9 cellular contexts compared by ENCODE assay signal in genomic region chr1:8014381-8014988, GRCh38. TPM values are rescaled to one million over a fixed set of nuclear protein-coding genes. Genes with fewer than 3 reads are reported as not detected.
DNase-seq lines count a peak whose midpoint lies in the region; ATAC-seq and TF ChIP-seq lines count a peak whose summit lies in the region.
"Had no signal": no experiment of that assay in that cellular context is flagged by ENCODE, and none has a peak within 500 bp of the region (broad histone marks: within the 10 kb centered on the region; RNA-seq: fewer than 3 reads in every experiment).

No MANE protein-coding gene starts in this region.

- H3K9me3 ChIP-seq in OCI-LY3 (ENCODE audit: insufficient read depth, low read length) (no peaks in the 10 kb centered on the region), mammary epithelial cell (replicated peaks; ENCODE audit: insufficient read depth, low read length) (no peaks in the 10 kb centered on the region), liver (ENCODE audit: control insufficient read depth in 4 of 4, low read length in 3 of 4) (no peaks in the 10 kb centered on the region), subcutaneous abdominal adipose tissue (ENCODE audit: control insufficient read depth in 5 of 5, low read length in 5 of 5) (no peaks in the 10 kb centered on the region)

- TF ChIP-seq CTCF in OCI-LY3 (IDR thresholded peaks at IDR 0.05; ENCODE audit: low read depth, low read length) (no peak), mammary epithelial cell (conservative IDR thresholded peaks at IDR 0.05 in 1 of 2, IDR thresholded peaks at IDR 0.05 in 1 of 2; ENCODE audit: extremely low read depth in 1 of 2, insufficient read depth in 1 of 2, low read depth in 1 of 2, low read length in 2 of 2) (no peak), liver (IDR thresholded peaks at IDR 0.05; ENCODE audit: low read depth, low read length, missing input control) (no peak), GM20000 (IDR thresholded peaks at IDR 0.05; ENCODE audit: extremely low read depth, missing control alignments) (no peak)

- no peak overlapping the region for H3K9ac ChIP-seq in OCI-LY3 (ENCODE audit: low read length)
- H3K9ac ChIP-seq in mammary epithelial cell (ENCODE audit: insufficient read depth, low read length), result no peak overlapping the region
- peak overlapping the region in 1 of 2 donors; percentile 49 for H3K9ac ChIP-seq in liver (ENCODE audit: low read depth in 1 of 2, low read length in 2 of 2)
- no peak overlapping the region for H3K9ac ChIP-seq in subcutaneous abdominal adipose tissue (ENCODE audit: low read length in 5 of 5)

- dilution Hi-C loops in mammary epithelial cell (cut with HindIII; ENCODE audit: low sequenced_read_pairs), result loop anchor here (5.0 to 25.0 kb wide), 3 partner anchors 102 to 308 kb away; no protein-coding TSS in a partner anchor

- H3K27me3 ChIP-seq in OCI-LY3 (ENCODE audit: low read depth, low read length) (no peaks in the 10 kb centered on the region), mammary epithelial cell (ENCODE audit: insufficient read depth, low read length) (no peaks in the 10 kb centered on the region), liver (ENCODE audit: control insufficient read depth in 4 of 4, insufficient read depth in 4 of 4, low read length in 3 of 4) (no peaks in the 10 kb centered on the region), subcutaneous abdominal adipose tissue (ENCODE audit: control insufficient read depth in 5 of 5, insufficient read depth in 4 of 5, low read length in 5 of 5) (no peaks in the 10 kb centered on the region)

- in situ Hi-C loops in mammary epithelial cell (cut with MboI; ENCODE audit: low sequenced_read_pairs in 2 of 2), result loop anchor here in 1 of 2 donors (10.0 to 25.0 kb wide), 2 partner anchors 300 to 698 kb away; partner anchors contain the start of gene SLC45A1

- H3K4me1 ChIP-seq in OCI-LY3 (ENCODE audit: low read length) (peaks cover 7% of the 10 kb centered on the region; the same call in 1 of the 2 replicates), mammary epithelial cell (ENCODE audit: insufficient read depth, low read length) (peaks cover 51% of the 10 kb centered on the region), liver (ENCODE audit: control insufficient read depth in 4 of 4, insufficient read depth in 4 of 4, low read length in 3 of 4) (peaks cover 4 to 25% (median 14%) of the 10 kb centered on the region in 4 donors), subcutaneous abdominal adipose tissue (ENCODE audit: control insufficient read depth in 5 of 5, insufficient read depth in 5 of 5, low read length in 5 of 5) (peaks cover 6 to 45% (median 38%) of the 10 kb centered on the region in 5 donors)

- H3K36me3 ChIP-seq in OCI-LY3 (replicated peaks; ENCODE audit: low read depth, low read length) (no peaks in the 10 kb centered on the region), mammary epithelial cell (ENCODE audit: insufficient read depth, low read length) (peaks cover 53% of the 10 kb centered on the region), liver (ENCODE audit: control insufficient read depth in 4 of 4, insufficient read depth in 3 of 4, low read depth in 1 of 4, low read length in 3 of 4) (peaks cover 3 to 66% (median 50%) of the 10 kb centered on the region in 4 donors), subcutaneous abdominal adipose tissue (ENCODE audit: control insufficient read depth in 5 of 5, insufficient read depth in 5 of 5, low read length in 5 of 5) (peaks cover 16 to 38% (median 36%) of the 10 kb centered on the region in 5 donors)

- DNase-seq in mammary epithelial cell (no peak), hippocampal formation (lab: John Stamatoyannopoulos, UW) (no peak), GM20000 (ENCODE audit: low spot score) (no peak)
- DNase-seq: left ventricle myocardium superior had no signal

- H3K79me2 ChIP-seq in OCI-LY3 (ENCODE audit: low read length), result no peaks in the 10 kb centered on the region
- H3K79me2 ChIP-seq in mammary epithelial cell (ENCODE audit: insufficient read depth, low read length), result peaks cover 97% of the 10 kb centered on the region

- peak overlapping the region; percentile 14; the same call in 1 of the 2 replicates for H3K4me2 ChIP-seq in OCI-LY3 (ENCODE audit: low read length)
- no peak overlapping the region for H3K4me2 ChIP-seq in mammary epithelial cell (ENCODE audit: insufficient read depth, low read depth, low read length)

- H2AFZ ChIP-seq in OCI-LY3 (ENCODE audit: low read depth, low read length), result no peak overlapping the region
- no peak overlapping the region for H2AFZ ChIP-seq in mammary epithelial cell (ENCODE audit: low read depth, low read length)

- BruUV-seq in mammary epithelial cell (replicated peaks; lab: Mats Ljungman, UMichigan), result no TSS peak

- CTCF ChIA-PET in mammary epithelial cell (lab: Charles Lee; ENCODE audit: low non-redundant PET), result interaction anchor here (1.3 to 1.8 kb wide), 3 partner anchors 8 to 300 kb away, joined by 8 to 19 read pairs (median 9); no protein-coding TSS in a partner anchor

- no peak for ATAC-seq in GM21526 (IDR thresholded peaks at IDR 0.05; ENCODE audit: low FRiP score, unreplicated experiment)
- no peak for ATAC-seq in HG02678 (IDR thresholded peaks at IDR 0.05; ENCODE audit: unreplicated experiment)

- no peaks in the 10 kb centered on the region for H4K20me1 ChIP-seq in OCI-LY3 (ENCODE audit: insufficient read depth, low read length)
- peaks cover 2% of the 10 kb centered on the region for H4K20me1 ChIP-seq in mammary epithelial cell (ENCODE audit: insufficient read depth, low read length)

- no peak for TF ChIP-seq RAD21 in liver (IDR thresholded peaks at IDR 0.05)

- intact Hi-C loops in mammary epithelial cell (cut with micrococcal nuclease), result loop anchor here (2.0 kb wide), 1 partner anchor 16 kb away; no protein-coding TSS in a partner anchor

- H3K27ac ChIP-seq in OCI-LY3 (ENCODE audit: low read length), result no peak overlapping the region
- peak overlapping the region; percentile 0 for H3K27ac ChIP-seq in mammary epithelial cell (ENCODE audit: insufficient read depth, low read depth, low read length)
- peak overlapping the region; percentile 48 to 57 for H3K27ac ChIP-seq in liver (ENCODE audit: low read depth in 1 of 2, low read length in 2 of 2)
- peak overlapping the region; percentile 12 for H3K27ac ChIP-seq in subcutaneous abdominal adipose tissue (ENCODE audit: low read depth, low read length)

- H3K4me3 ChIP-seq in OCI-LY3 (ENCODE audit: low read length), result no peak overlapping the region
- no peak overlapping the region for H3K4me3 ChIP-seq in mammary epithelial cell (replicated peaks in 1 of 3; ENCODE audit: insufficient read depth in 1 of 3, low read depth in 2 of 3, low read length in 3 of 3)
- H3K4me3 ChIP-seq in liver (ENCODE audit: low read depth in 1 of 3, low read length in 3 of 3), result no peak overlapping the region
- no peak overlapping the region for H3K4me3 ChIP-seq in subcutaneous abdominal adipose tissue (ENCODE audit: low read depth in 1 of 5, low read length in 5 of 5)

- WGBS in mammary epithelial cell (ENCODE audit: low coverage, missing lambda C conversion rate), result 42% methylated on average over 10 of the region's 10 CpGs
- WGBS in liver, result 71% methylated on average over 10 of the region's 10 CpGs

TF ChIP-seq in liver, 16 proteins besides CTCF, POLR2A, EP300 and RAD21:
- TF ChIP-seq TAF1 (conservative IDR thresholded peaks at IDR 0.05) (no peak), FOXA1 (IDR thresholded peaks at IDR 0.05) (no peak), ATF3 (IDR thresholded peaks at IDR 0.05) (no peak), MAX (IDR thresholded peaks at IDR 0.05) (no peak), EGR1 (IDR thresholded peaks at IDR 0.05; ENCODE audit: low read depth in 2 of 2) (no peak), ZBTB33 (IDR thresholded peaks at IDR 0.05) (no peak), HNF4A (conservative IDR thresholded peaks at IDR 0.05) (no peak), SP1 (IDR thresholded peaks at IDR 0.05) (no peak), YY1 (IDR thresholded peaks at IDR 0.05) (no peak), FOXA2 (IDR thresholded peaks at IDR 0.05) (no peak), RXRA (IDR thresholded peaks at IDR 0.05) (no peak)
TF ChIP-seq in liver: peak in this region for 0.

RNA-seq across cellular contexts. Expression of gene ERRFI1, which starts 11.6 kb away (rescaled TPM):
- total RNA-seq in mammary epithelial cell (100 to 1,000 TPM in 1 of 2 donors, 10 to 100 TPM in 1; 38.8 to 150 TPM), liver (100 to 1,000 TPM in 1 of 2 donors, 10 to 100 TPM in 1; 60.7 to 424 TPM)
- polyA plus RNA-seq in mammary epithelial cell (115 TPM), liver (100 to 1,000 TPM in 1 of 2 donors, 10 to 100 TPM in 1; 68.6 to 142 TPM)
- polyA minus RNA-seq in mammary epithelial cell, result 99.8 TPM

RNA-seq across cellular contexts. Expression of gene PARK7, which starts 53.0 kb away (rescaled TPM):
- total RNA-seq in mammary epithelial cell, result 100 to 1,000 TPM; 106 to 264 TPM
- 361 TPM for polyA plus RNA-seq in mammary epithelial cell
- 166 TPM for polyA minus RNA-seq in mammary epithelial cell
- total RNA-seq in liver, result 100 to 1,000 TPM; 107 to 131 TPM
- polyA plus RNA-seq in liver, result 100 to 1,000 TPM; 231 to 297 TPM
